ENCODE assay signal across 28 cellular contexts in genomic region chr14:68390731-68391130, GRCh38.
A peak's percentile ranks its signal among the peaks of the same experiment; 100 is the strongest.
DNase-seq lines count a peak whose midpoint lies in the region; ATAC-seq and TF ChIP-seq lines count a peak whose summit lies in the region.
"Had no signal": no experiment of that assay in that cellular context is flagged by ENCODE, and none has a peak within 500 bp of the region (broad histone marks: within the 10 kb centered on the region; RNA-seq: fewer than 3 reads in every experiment).

No MANE protein-coding gene starts in this region.

- H3K27me3 ChIP-seq in breast epithelium (no peaks in the 10 kb centered on the region), mammary epithelial cell (ENCODE audit: insufficient read depth, low read length) (no peaks in the 10 kb centered on the region), right cardiac atrium (ENCODE audit: control insufficient read depth, insufficient read depth) (no peaks in the 10 kb centered on the region), thoracic aorta (replicated peaks; ENCODE audit: insufficient read depth) (no peaks in the 10 kb centered on the region), dorsolateral prefrontal cortex (no peaks in the 10 kb centered on the region), H7 (ENCODE audit: control insufficient read depth, insufficient read depth, low read length) (no peaks in the 10 kb centered on the region)
- H3K27me3 ChIP-seq: adrenal gland, neural progenitor cell, upper lobe of right lung had no signal

- no peak for DNase-seq in breast epithelium (ENCODE audit: low spot score in 2 of 2)
- no peak for DNase-seq in mammary epithelial cell
- no peak for DNase-seq in right cardiac atrium
- DNase-seq in osteocyte (ENCODE audit: extremely low spot score, unreplicated experiment): no peak
- DNase-seq in thoracic aorta (ENCODE audit: low spot score): no peak
- no peak for DNase-seq in dorsolateral prefrontal cortex
- DNase-seq in H7: no peak
- DNase-seq: 8988T; activated CD4-positive, alpha-beta T cell treated with anti-CD3 and anti-CD28 coated beads for 36 hours; activated CD8-positive, alpha-beta memory T cell treated with anti-CD3 and anti-CD28 coated beads for 24 hours; activated naive CD4-positive, alpha-beta T cell; activated T-cell treated with anti-CD3 and anti-CD28 coated beads, Interleukin-2, amount 50 U/mL, for 24 hours; AML-193; CD8-positive, alpha-beta T cell; DMS 273 treated with DMSO at 0.1 percent for 48 hours; head of caudate nucleus; Kasumi-1; left colon; NCI-H1694 treated with DMSO at 0.1 percent for 48 hours; T-helper 2 cell; upper lobe of right lung had no signal

- dilution Hi-C loops in mammary epithelial cell (cut with HindIII; ENCODE audit: low sequenced_read_pairs): no loop called here

- H3K4me1 ChIP-seq in breast epithelium (peaks cover 10 to 43% of the 10 kb centered on the region in 2 donors), mammary epithelial cell (ENCODE audit: insufficient read depth, low read length) (peaks cover 6% of the 10 kb centered on the region), right cardiac atrium (ENCODE audit: control insufficient read depth, insufficient read depth, low read length) (peaks cover 16% of the 10 kb centered on the region), thoracic aorta (ENCODE audit: control insufficient read depth in 1 of 2, low read depth in 2 of 2) (peaks cover 52 to 76% of the 10 kb centered on the region in 2 donors)
- H3K4me1 ChIP-seq: prostate gland had no signal

- H3K4me2 ChIP-seq in mammary epithelial cell (ENCODE audit: insufficient read depth, low read depth, low read length): no peak overlapping the region
- H3K4me2 ChIP-seq: neural progenitor cell had no signal

- H3K9me3 ChIP-seq in breast epithelium: no peaks in the 10 kb centered on the region
- no peaks in the 10 kb centered on the region for H3K9me3 ChIP-seq in mammary epithelial cell (replicated peaks; ENCODE audit: insufficient read depth, low read length)
- H3K9me3 ChIP-seq in right cardiac atrium (ENCODE audit: control insufficient read depth, low read length): no peaks in the 10 kb centered on the region
- no peaks in the 10 kb centered on the region for H3K9me3 ChIP-seq in thoracic aorta
- H3K9me3 ChIP-seq: adrenal gland, prostate gland, upper lobe of right lung had no signal

- no peak for TF ChIP-seq CTCF in breast epithelium (IDR thresholded peaks at IDR 0.05)
- no peak for TF ChIP-seq CTCF in mammary epithelial cell (conservative IDR thresholded peaks at IDR 0.05 in 1 of 2, IDR thresholded peaks at IDR 0.05 in 1 of 2; ENCODE audit: extremely low read depth in 1 of 2, insufficient read depth in 1 of 2, low read depth in 1 of 2, low read length in 2 of 2)
- no peak for TF ChIP-seq CTCF in osteocyte (IDR thresholded peaks at IDR 0.05)
- TF ChIP-seq CTCF in thoracic aorta (IDR thresholded peaks at IDR 0.05): no peak
- TF ChIP-seq CTCF in dorsolateral prefrontal cortex (IDR thresholded peaks at IDR 0.05 in 54 of 56, conservative IDR thresholded peaks at IDR 0.05 in 2 of 56; ENCODE audit: low read depth in 1 of 56, partially characterized antibody in 56 of 56): no peak

- no peak overlapping the region for H2AFZ ChIP-seq in mammary epithelial cell (ENCODE audit: low read depth, low read length)
- H2AFZ ChIP-seq: neural progenitor cell had no signal

- 86% methylated on average over 2 of the region's 2 CpGs for WGBS in mammary epithelial cell (ENCODE audit: low coverage, missing lambda C conversion rate)
- WGBS in right cardiac atrium: 68% methylated on average over 2 of the region's 2 CpGs

- no peaks in the 10 kb centered on the region for H4K20me1 ChIP-seq in mammary epithelial cell (ENCODE audit: insufficient read depth, low read length)

- H3K4me3 Mint-ChIP-seq in osteocyte (ENCODE audit: unreplicated experiment): no peak overlapping the region
- H3K4me3 Mint-ChIP-seq: activated CD4-positive, alpha-beta T cell treated with anti-CD3 and anti-CD28 coated beads for 36 hours; activated T-cell treated with anti-CD3 and anti-CD28 coated beads, Interleukin-2, amount 50 U/mL, for 24 hours; CD8-positive, alpha-beta T cell; neural progenitor cell; stimulated activated naive CD8-positive, alpha-beta T cell treated with anti-CD3 and anti-CD28 coated beads, Interleukin-15, Interleukin-2, amounts not matched to agents 100 ng/mL and 50 ng/mL, for 24 hours had no signal

- intact Hi-C loops in breast epithelium (cut with DNase I; ENCODE audit: low total_unique reads): no loop called here
- intact Hi-C loops in mammary epithelial cell (cut with micrococcal nuclease): no loop called here
- intact Hi-C loops in right cardiac atrium (cut with DNase I): loop anchor here in 2 of 4 donors (5.0 to 10.0 kb wide), 5 partner anchors 64 to 422 kb away; no protein-coding TSS in a partner anchor
- intact Hi-C loops in dorsolateral prefrontal cortex (cut with DNase I): loop anchor here in 1 of 2 donors (5.0 kb wide), 1 partner anchor 73 kb away; no protein-coding TSS in a partner anchor

- H3K4me1 Mint-ChIP-seq in osteocyte (ENCODE audit: unreplicated experiment): peaks cover 62% of the 10 kb centered on the region
- H3K4me1 Mint-ChIP-seq: activated CD4-positive, alpha-beta T cell treated with anti-CD3 and anti-CD28 coated beads for 36 hours had no signal

- H3K27ac Mint-ChIP-seq in osteocyte (ENCODE audit: unreplicated experiment): peak overlapping the region; percentile 95
- H3K27ac Mint-ChIP-seq: activated CD4-positive, alpha-beta T cell treated with anti-CD3 and anti-CD28 coated beads for 36 hours; activated T-cell treated with anti-CD3 and anti-CD28 coated beads, Interleukin-2, amount 50 U/mL, for 24 hours; CD8-positive, alpha-beta T cell; neural progenitor cell; stimulated activated naive CD8-positive, alpha-beta T cell treated with anti-CD3 and anti-CD28 coated beads, Interleukin-15, Interleukin-2, amounts not matched to agents 100 ng/mL and 50 ng/mL, for 24 hours had no signal

- H3K27me3 Mint-ChIP-seq in osteocyte (ENCODE audit: unreplicated experiment): no peaks in the 10 kb centered on the region
- H3K27me3 Mint-ChIP-seq: activated CD4-positive, alpha-beta T cell treated with anti-CD3 and anti-CD28 coated beads for 36 hours; activated T-cell treated with anti-CD3 and anti-CD28 coated beads, Interleukin-2, amount 50 U/mL, for 24 hours; stimulated activated naive CD8-positive, alpha-beta T cell treated with anti-CD3 and anti-CD28 coated beads, Interleukin-15, Interleukin-2, amounts not matched to agents 100 ng/mL and 50 ng/mL, for 24 hours had no signal

- CTCF ChIA-PET in mammary epithelial cell (lab: Charles Lee; ENCODE audit: low non-redundant PET): no interaction called here

- no peaks in the 10 kb centered on the region for H3K79me2 ChIP-seq in mammary epithelial cell (ENCODE audit: insufficient read depth, low read length)

- no peak for TF ChIP-seq POLR2A in breast epithelium (IDR thresholded peaks at IDR 0.05)

- no peak overlapping the region for H3K9ac ChIP-seq in mammary epithelial cell (ENCODE audit: insufficient read depth, low read length)
- H3K9ac ChIP-seq: neural progenitor cell had no signal

- ATAC-seq in right cardiac atrium (peak; percentile 13 to 51), thoracic aorta (ENCODE audit: insufficient number of reproducible peaks, low FRiP score, low read depth) (no peak), HG03108 (IDR thresholded peaks at IDR 0.05; ENCODE audit: unreplicated experiment) (no peak)
- ATAC-seq: activated CD4-positive, alpha-beta T cell treated with anti-CD3 and anti-CD28 coated beads for 36 hours; CD8-positive, alpha-beta T cell; HCT116; left colon; SK-N-SH treated with all-trans-retinoic acid at 6 μM for 48 hours; upper lobe of right lung had no signal

- H3K36me3 Mint-ChIP-seq in osteocyte (ENCODE audit: unreplicated experiment): no peaks in the 10 kb centered on the region
- H3K36me3 Mint-ChIP-seq: CD8-positive, alpha-beta T cell had no signal

- in situ Hi-C loops in mammary epithelial cell (cut with MboI; ENCODE audit: low sequenced_read_pairs in 2 of 2): no loop called here

- H3K4me3 ChIP-seq in breast epithelium: no peak overlapping the region
- H3K4me3 ChIP-seq in mammary epithelial cell (replicated peaks in 1 of 3; ENCODE audit: insufficient read depth in 1 of 3, low read depth in 2 of 3, low read length in 3 of 3): no peak overlapping the region
- H3K4me3 ChIP-seq in right cardiac atrium (ENCODE audit: low read length): no peak overlapping the region
- no peak overlapping the region for H3K4me3 ChIP-seq in thoracic aorta
- no peak overlapping the region for H3K4me3 ChIP-seq in dorsolateral prefrontal cortex
- no peak overlapping the region for H3K4me3 ChIP-seq in H7 (ENCODE audit: insufficient read depth, low read depth, low read length)
- H3K4me3 ChIP-seq: adrenal gland, neural progenitor cell, prostate gland, upper lobe of right lung had no signal

- no TSS peak for BruUV-seq in mammary epithelial cell (replicated peaks; lab: Mats Ljungman, UMichigan)

- peak overlapping the region; percentile 70 to 93 for H3K27ac ChIP-seq in breast epithelium
- no peak overlapping the region for H3K27ac ChIP-seq in mammary epithelial cell (ENCODE audit: insufficient read depth, low read depth, low read length)
- no peak overlapping the region for H3K27ac ChIP-seq in right cardiac atrium (ENCODE audit: low read length)
- peak overlapping the region; percentile 70 to 76 for H3K27ac ChIP-seq in thoracic aorta
- H3K27ac ChIP-seq in dorsolateral prefrontal cortex: peak overlapping the region in 24 of 59 donors; percentile 3 to 85 (median 70)
- H3K27ac ChIP-seq: neural progenitor cell, prostate gland had no signal

- peaks cover 4% of the 10 kb centered on the region for H3K9me3 Mint-ChIP-seq in osteocyte (ENCODE audit: unreplicated experiment)
- H3K9me3 Mint-ChIP-seq: activated T-cell treated with anti-CD3 and anti-CD28 coated beads, Interleukin-2, amount 50 U/mL, for 24 hours; CD8-positive, alpha-beta T cell; stimulated activated naive CD8-positive, alpha-beta T cell treated with anti-CD3 and anti-CD28 coated beads, Interleukin-15, Interleukin-2, amounts not matched to agents 100 ng/mL and 50 ng/mL, for 24 hours had no signal

- no peaks in the 10 kb centered on the region for H3K36me3 ChIP-seq in breast epithelium
- H3K36me3 ChIP-seq in mammary epithelial cell (ENCODE audit: insufficient read depth, low read length): no peaks in the 10 kb centered on the region
- no peaks in the 10 kb centered on the region for H3K36me3 ChIP-seq in thoracic aorta
- no peaks in the 10 kb centered on the region for H3K36me3 ChIP-seq in H7 (replicated peaks; ENCODE audit: control insufficient read depth, insufficient read depth, low read length)
- H3K36me3 ChIP-seq: adrenal gland, neural progenitor cell, prostate gland, upper lobe of right lung had no signal

Comparison
In these comparisons a context has a peak if more than half of its experiments do, and no peak if none do; other contexts are left out.
1. H3K27ac ChIP-seq: peak in breast epithelium (2 of 2) and thoracic aorta (2 of 2); none in mammary epithelial cell (single experiment) and right cardiac atrium (single experiment).
2. ATAC-seq: peak in right cardiac atrium (2 of 2); none in thoracic aorta (single experiment) and HG03108 (single experiment).